9 cellular contexts compared by ENCODE assay signal in the genomic region with DNA sequence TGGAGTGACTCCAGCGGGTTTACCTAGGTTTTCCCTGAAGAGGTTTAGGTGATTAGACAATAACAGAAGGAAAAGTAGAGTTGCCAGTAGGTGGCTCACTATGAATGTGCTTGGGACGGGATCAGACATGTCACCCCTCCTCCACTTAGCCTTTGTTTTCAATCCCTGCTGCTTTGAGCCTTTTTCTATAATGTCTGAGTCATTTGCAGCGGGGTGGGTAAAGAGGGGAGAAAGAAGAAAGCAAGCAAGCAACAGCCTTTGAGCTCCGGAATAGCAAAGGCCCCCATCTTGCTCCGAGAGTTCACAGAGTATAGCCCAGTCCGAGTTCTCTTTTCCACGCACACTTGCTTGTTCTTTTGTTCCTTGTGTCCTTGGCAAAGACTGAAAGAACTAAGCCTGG.
A peak's percentile ranks its signal among the peaks of the same experiment; 100 is the strongest.
DNase-seq lines count a peak whose midpoint lies in the region; ATAC-seq and TF ChIP-seq lines count a peak whose summit lies in the region.
"Had no signal": no experiment of that assay in that cellular context is flagged by ENCODE, and none has a peak within 500 bp of the region (broad histone marks: within the 10 kb centered on the region; RNA-seq: fewer than 3 reads in every experiment).

No MANE protein-coding gene starts in this region.

- in situ Hi-C loops in astrocyte of the cerebellum (cut with HindIII; ENCODE audit: low sequenced_read_pairs), result loop anchor here (10.0 kb wide), 1 partner anchor 558 kb away; a partner anchor contains a TSS

- H3K4me3 ChIP-seq in astrocyte of the cerebellum (ENCODE audit: low read depth, low read length), result peak overlapping the region; percentile 13
- H3K4me3 ChIP-seq in sigmoid colon, result peak overlapping the region in 3 of 4 donors; percentile 24 to 35 (median 34)

- WGBS in sigmoid colon, 2 donors, result 19 to 25% methylated on average over 7 of the region's 7 CpGs

- H3K4me1 ChIP-seq in sigmoid colon, result no peaks in the 10 kb centered on the region

- H3K4me1 Mint-ChIP-seq in stimulated activated naive B cell treated with anti-CD40 and anti-IgM and Interleukin-4, amounts not matched to agents 10 μg/mL and 1 μg/mL and 100 μg/mL, for 72 hours, result no peaks in the 10 kb centered on the region

- peak overlapping the region in 3 of 4 donors; percentile 0 to 14 (median 3) for H3K27ac ChIP-seq in sigmoid colon
- H3K27ac ChIP-seq: KMS-11 had no signal

- peaks cover 0 to 2% of the 10 kb centered on the region in 2 donors for H3K9me3 Mint-ChIP-seq in stimulated activated naive B cell treated with anti-CD40 and anti-IgM and Interleukin-4, amounts not matched to agents 10 μg/mL and 1 μg/mL and 100 μg/mL, for 72 hours

- no peaks in the 10 kb centered on the region for H3K27me3 Mint-ChIP-seq in stimulated activated naive B cell treated with anti-CD40 and anti-IgM and Interleukin-4, amounts not matched to agents 10 μg/mL and 1 μg/mL and 100 μg/mL, for 72 hours

- no peaks in the 10 kb centered on the region for H3K9me3 ChIP-seq in sigmoid colon

- no peak for ATAC-seq in stimulated activated naive B cell treated with anti-CD40 and anti-IgM and Interleukin-4, amounts not matched to agents 10 μg/mL and 1 μg/mL and 100 μg/mL, for 72 hours (replicated peaks)
- ATAC-seq in GM19455 (IDR thresholded peaks at IDR 0.05; ENCODE audit: unreplicated experiment), result no peak

- no peak for TF ChIP-seq EP300 in sigmoid colon (IDR thresholded peaks at IDR 0.05)

- DNase-seq in ELF-1 (ENCODE audit: low read depth, low spot score) (peak; percentile 89), NCI-H2029 treated with DMSO at 0.1 percent for 48 hours (lab: John Stamatoyannopoulos, UW) (peak; percentile 79), astrocyte of the cerebellum (ENCODE audit: low read depth) (peak; percentile 90), hippocampal formation (lab: John Stamatoyannopoulos, UW) (peak; percentile 80 to 98), sigmoid colon (peak; percentile 62)
- DNase-seq in stimulated activated naive B cell treated with anti-CD40 and anti-IgM and Interleukin-4, amounts not matched to agents 10 μg/mL and 1 μg/mL and 100 μg/mL, for 72 hours, result no peak
- DNase-seq in activated CD8-positive, alpha-beta memory T cell treated with anti-CD3 and anti-CD28 coated beads, Interleukin-2, amount 50 U/mL, for 48 hours, result no peak

- no peaks in the 10 kb centered on the region for H3K36me3 ChIP-seq in sigmoid colon

- H3K36me3 Mint-ChIP-seq in stimulated activated naive B cell treated with anti-CD40 and anti-IgM and Interleukin-4, amounts not matched to agents 10 μg/mL and 1 μg/mL and 100 μg/mL, for 72 hours, result no peaks in the 10 kb centered on the region

- intact Hi-C loops in sigmoid colon (cut with DNase I), result loop anchor here (10.0 kb wide), 1 partner anchor 558 kb away; a partner anchor contains a TSS

- no peak overlapping the region for H3K4me3 Mint-ChIP-seq in stimulated activated naive B cell treated with anti-CD40 and anti-IgM and Interleukin-4, amounts not matched to agents 10 μg/mL and 1 μg/mL and 100 μg/mL, for 72 hours

- H3K27ac Mint-ChIP-seq in stimulated activated naive B cell treated with anti-CD40 and anti-IgM and Interleukin-4, amounts not matched to agents 10 μg/mL and 1 μg/mL and 100 μg/mL, for 72 hours, result no peak overlapping the region

- TF ChIP-seq POLR2A in sigmoid colon (IDR thresholded peaks at IDR 0.05), result no peak

- no peaks in the 10 kb centered on the region for H3K27me3 ChIP-seq in sigmoid colon

- TF ChIP-seq CTCF in astrocyte of the cerebellum (IDR thresholded peaks at IDR 0.05; ENCODE audit: low read depth, low read length, missing control alignments) (peak; percentile 72), sigmoid colon (IDR thresholded peaks at IDR 0.05) (peak in 3 of 4 experiments; percentile 39 to 42 (median 40))

Comparison
In these comparisons a context has a peak if more than half of its experiments do, and no peak if none do; other contexts are left out.
1. DNase-seq: peak in ELF-1 (single experiment), NCI-H2029 treated with DMSO at 0.1 percent for 48 hours (single experiment), astrocyte of the cerebellum (single experiment), hippocampal formation (2 of 2) and sigmoid colon (single experiment); none in stimulated activated naive B cell treated with anti-CD40 and anti-IgM and Interleukin-4, amounts not matched to agents 10 μg/mL and 1 μg/mL and 100 μg/mL, for 72 hours (single experiment) and activated CD8-positive, alpha-beta memory T cell treated with anti-CD3 and anti-CD28 coated beads, Interleukin-2, amount 50 U/mL, for 48 hours (single experiment).